14 cellular contexts compared by ENCODE assay signal in the genomic region with DNA sequence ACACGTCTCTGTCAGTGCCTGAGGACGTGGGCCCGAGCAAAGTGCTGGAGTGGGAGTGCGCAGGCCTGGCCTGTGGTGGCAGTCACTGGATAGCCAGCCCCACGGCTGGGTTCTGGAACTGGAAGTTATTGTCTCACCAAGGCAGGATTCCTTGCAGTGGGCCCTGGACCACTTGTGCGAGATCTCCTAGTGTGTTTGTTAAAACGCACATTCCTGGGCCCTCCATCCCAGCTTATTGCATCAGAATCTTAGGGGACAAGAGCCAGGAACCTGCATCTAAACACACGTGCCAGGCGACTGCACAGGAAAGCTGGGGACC. TPM values are rescaled to one million over a fixed set of nuclear protein-coding genes. Genes with fewer than 3 reads are reported as not detected.
DNase-seq lines count a peak whose midpoint lies in the region; ATAC-seq, FAIRE-seq and TF ChIP-seq lines count a peak whose summit lies in the region.
"Had no signal": no experiment of that assay in that cellular context is flagged by ENCODE, and none has a peak within 500 bp of the region (broad histone marks: within the 10 kb centered on the region; RNA-seq: fewer than 3 reads in every experiment).

No MANE protein-coding gene starts in this region.

- CTCF ChIA-PET in activated CD8-positive, alpha-beta T cell treated with anti-CD3 and anti-CD28 coated beads for 36 hours (lab: Charles Lee), result interaction anchor here (0.7 to 7.4 kb wide), 17 partner anchors 7 to 505 kb away, joined by 3 to 131 read pairs (median 8); partner anchors contain the start of genes C9orf50 and NTMT1
- CTCF ChIA-PET in activated CD8-positive, alpha-beta T cell treated with anti-CD3 and anti-CD28 coated beads, Interleukin-2, amount 10 ng/mL, durations not matched to agents 7 days and 5 days (lab: Charles Lee), result interaction anchor here (0.6 to 8.8 kb wide), 15 partner anchors 10 to 502 kb away, joined by 3 to 190 read pairs (median 5); partner anchors contain the start of genes C9orf50, DOLPP1, IER5L and NTMT1

- POLR2A ChIA-PET in activated CD8-positive, alpha-beta T cell treated with anti-CD3 and anti-CD28 coated beads for 36 hours (lab: Charles Lee), result interaction anchor here (1.4 to 2.5 kb wide), 5 partner anchors 13 to 487 kb away, joined by 4 to 9 read pairs (median 5); partner anchors contain the start of gene PTPA
- POLR2A ChIA-PET in activated CD8-positive, alpha-beta T cell treated with anti-CD3 and anti-CD28 coated beads, Interleukin-2, amount 10 ng/mL, durations not matched to agents 7 days and 5 days (lab: Charles Lee), result interaction anchor here (0.6 to 1.1 kb wide), 2 partner anchors 10 to 357 kb away, joined by 3 read pairs; no protein-coding TSS in a partner anchor

- no peak for TF ChIP-seq CTCF in activated CD8-positive, alpha-beta T cell treated with anti-CD3 and anti-CD28 coated beads for 36 hours (IDR thresholded peaks at IDR 0.05)
- no peak for TF ChIP-seq CTCF in esophagus squamous epithelium (IDR thresholded peaks at IDR 0.05)
- no peak for TF ChIP-seq CTCF in pancreas (IDR thresholded peaks at IDR 0.05)
- TF ChIP-seq CTCF in WERI-Rb-1 (IDR thresholded peaks at IDR 0.05; ENCODE audit: low read depth, low read length), result no peak

- no peak for ATAC-seq in activated CD8-positive, alpha-beta T cell treated with anti-CD3 and anti-CD28 coated beads for 36 hours
- ATAC-seq in activated CD8-positive, alpha-beta T cell treated with anti-CD3 and anti-CD28 coated beads, Interleukin-2, amount 10 ng/mL, durations not matched to agents 7 days and 5 days, result no peak
- no peak for ATAC-seq in pancreas
- no peak for ATAC-seq in GM18502 (IDR thresholded peaks at IDR 0.05; ENCODE audit: poor library complexity, unreplicated experiment)
- ATAC-seq: activated CD8-positive, alpha-beta memory T cell treated with anti-CD3 and anti-CD28 coated beads, Interleukin-2, amount 10 ng/mL, durations not matched to agents 7 days and 5 days had no signal

- no peaks in the 10 kb centered on the region for H3K27me3 Mint-ChIP-seq in activated CD8-positive, alpha-beta T cell treated with anti-CD3 and anti-CD28 coated beads for 36 hours
- H3K27me3 Mint-ChIP-seq in activated CD8-positive, alpha-beta T cell treated with anti-CD3 and anti-CD28 coated beads, Interleukin-2, amount 10 ng/mL, durations not matched to agents 7 days and 5 days (ENCODE audit: low read depth), result no peaks in the 10 kb centered on the region
- H3K27me3 Mint-ChIP-seq: activated CD8-positive, alpha-beta memory T cell treated with anti-CD3 and anti-CD28 coated beads, Interleukin-2, amount 10 ng/mL, durations not matched to agents 7 days and 5 days had no signal

- no peak for FAIRE-seq in pancreas (lab: Jason Lieb, UNC)
- FAIRE-seq: A204.1 had no signal

- H3K9me3 ChIP-seq in esophagus squamous epithelium, result no peaks in the 10 kb centered on the region
- H3K9me3 ChIP-seq in pancreas, result no peaks in the 10 kb centered on the region
- H3K9me3 ChIP-seq in WERI-Rb-1 (ENCODE audit: severe bottlenecking), result no peaks in the 10 kb centered on the region

- H3K27ac Mint-ChIP-seq in activated CD8-positive, alpha-beta T cell treated with anti-CD3 and anti-CD28 coated beads for 36 hours, result peak overlapping the region; percentile 34
- no peak overlapping the region for H3K27ac Mint-ChIP-seq in activated CD8-positive, alpha-beta T cell treated with anti-CD3 and anti-CD28 coated beads, Interleukin-2, amount 10 ng/mL, durations not matched to agents 7 days and 5 days
- H3K27ac Mint-ChIP-seq: activated CD8-positive, alpha-beta memory T cell treated with anti-CD3 and anti-CD28 coated beads, Interleukin-2, amount 10 ng/mL, durations not matched to agents 7 days and 5 days; neural progenitor cell had no signal

- TF ChIP-seq POLR2A in esophagus squamous epithelium (IDR thresholded peaks at IDR 0.05), result no peak

- H3K4me3 ChIP-seq in esophagus squamous epithelium (peak overlapping the region in 1 of 4 donors; percentile 63), pancreas (no peak overlapping the region), urinary bladder (ENCODE audit: low read depth, low read length) (no peak overlapping the region), WERI-Rb-1 (ENCODE audit: low read depth, low read length) (no peak overlapping the region)
- H3K4me3 ChIP-seq: neural progenitor cell had no signal

- peaks cover 36% of the 10 kb centered on the region for H3K4me1 Mint-ChIP-seq in activated CD8-positive, alpha-beta T cell treated with anti-CD3 and anti-CD28 coated beads for 36 hours (ENCODE audit: low read depth)
- peaks cover 41% of the 10 kb centered on the region for H3K4me1 Mint-ChIP-seq in activated CD8-positive, alpha-beta T cell treated with anti-CD3 and anti-CD28 coated beads, Interleukin-2, amount 10 ng/mL, durations not matched to agents 7 days and 5 days (ENCODE audit: low read depth)

- H3K4me3 Mint-ChIP-seq in activated CD8-positive, alpha-beta T cell treated with anti-CD3 and anti-CD28 coated beads for 36 hours, result no peak overlapping the region
- H3K4me3 Mint-ChIP-seq in activated CD8-positive, alpha-beta T cell treated with anti-CD3 and anti-CD28 coated beads, Interleukin-2, amount 10 ng/mL, durations not matched to agents 7 days and 5 days, result no peak overlapping the region
- H3K4me3 Mint-ChIP-seq: activated CD8-positive, alpha-beta memory T cell treated with anti-CD3 and anti-CD28 coated beads, Interleukin-2, amount 10 ng/mL, durations not matched to agents 7 days and 5 days had no signal

- intact Hi-C loops in activated CD8-positive, alpha-beta T cell treated with anti-CD3 and anti-CD28 coated beads for 36 hours (cut with micrococcal nuclease), result loop anchor here (5.0 kb wide), 1 partner anchor 474 kb away; no protein-coding TSS in a partner anchor
- intact Hi-C loops in esophagus squamous epithelium (cut with DNase I), result loop anchor here (5.0 kb wide), 1 partner anchor 474 kb away; no protein-coding TSS in a partner anchor
- intact Hi-C loops in pancreas (cut with DNase I), result loop anchor here (5.0 to 10.0 kb wide), 2 partner anchors 474 to 477 kb away; no protein-coding TSS in a partner anchor

- no peaks in the 10 kb centered on the region for H3K27me3 ChIP-seq in esophagus squamous epithelium
- H3K27me3 ChIP-seq in pancreas, result no peaks in the 10 kb centered on the region
- no peaks in the 10 kb centered on the region for H3K27me3 ChIP-seq in WERI-Rb-1 (ENCODE audit: insufficient read depth, low read depth, severe bottlenecking)
- H3K27me3 ChIP-seq: neural progenitor cell had no signal

- no peaks in the 10 kb centered on the region for H3K9me3 Mint-ChIP-seq in activated CD8-positive, alpha-beta T cell treated with anti-CD3 and anti-CD28 coated beads for 36 hours
- H3K9me3 Mint-ChIP-seq in activated CD8-positive, alpha-beta T cell treated with anti-CD3 and anti-CD28 coated beads, Interleukin-2, amount 10 ng/mL, durations not matched to agents 7 days and 5 days (ENCODE audit: insufficient read depth), result no peaks in the 10 kb centered on the region
- H3K9me3 Mint-ChIP-seq: neural progenitor cell had no signal

- 50 to 74% methylated on average over 1 to 9 of the region's 9 CpGs for WGBS in esophagus squamous epithelium, 2 donors
- 78 to 86% methylated on average over 9 of the region's 9 CpGs for WGBS in pancreas, 2 donors
- WGBS in urinary bladder, result 75% methylated on average over 9 of the region's 9 CpGs

- H3K36me3 Mint-ChIP-seq in activated CD8-positive, alpha-beta T cell treated with anti-CD3 and anti-CD28 coated beads for 36 hours (ENCODE audit: low read depth), result peaks cover 22% of the 10 kb centered on the region
- peaks cover 44% of the 10 kb centered on the region for H3K36me3 Mint-ChIP-seq in activated CD8-positive, alpha-beta T cell treated with anti-CD3 and anti-CD28 coated beads, Interleukin-2, amount 10 ng/mL, durations not matched to agents 7 days and 5 days (ENCODE audit: low read depth)

- H3K27ac ChIP-seq in esophagus squamous epithelium (peak overlapping the region; percentile 97 to 99 (median 99)), pancreas (peak overlapping the region in 3 of 4 donors; percentile 23 to 100 (median 93)), urinary bladder (ENCODE audit: low read depth) (peak overlapping the region; percentile 69), WERI-Rb-1 (no peak overlapping the region)
- H3K27ac ChIP-seq: neural progenitor cell had no signal

- peaks cover 51 to 60% (median 53%) of the 10 kb centered on the region in 3 donors for H3K4me1 ChIP-seq in esophagus squamous epithelium
- peaks cover 15 to 44% (median 20%) of the 10 kb centered on the region in 3 donors for H3K4me1 ChIP-seq in pancreas
- H3K4me1 ChIP-seq in urinary bladder (ENCODE audit: insufficient read depth), result no peaks in the 10 kb centered on the region

- no peak for DNase-seq in activated CD8-positive, alpha-beta T cell treated with anti-CD3 and anti-CD28 coated beads for 36 hours
- no peak for DNase-seq in activated CD8-positive, alpha-beta T cell treated with anti-CD3 and anti-CD28 coated beads, Interleukin-2, amount 10 ng/mL, durations not matched to agents 7 days and 5 days
- DNase-seq in esophagus squamous epithelium (lab: John Stamatoyannopoulos, UW), result no peak
- no peak for DNase-seq in pancreas
- no peak for DNase-seq in WERI-Rb-1
- DNase-seq in GM19240 (ENCODE audit: insufficient read length, low spot score), result no peak
- DNase-seq: activated CD8-positive, alpha-beta memory T cell treated with anti-CD3 and anti-CD28 coated beads, Interleukin-2, amount 10 ng/mL, durations not matched to agents 7 days and 5 days; NCI-H187 treated with DMSO at 0.1 percent for 48 hours; stimulated activated CD4-positive, alpha-beta T cell treated with anti-CD3 and anti-CD28 coated beads, Interleukin-4, amount 100 ng/mL, for 24 hours had no signal

- H3K36me3 ChIP-seq in esophagus squamous epithelium (peaks cover 13 to 61% (median 20%) of the 10 kb centered on the region in 3 donors), pancreas (peaks cover 0 to 5% (median 0%) of the 10 kb centered on the region in 3 donors), urinary bladder (ENCODE audit: insufficient read depth) (no peaks in the 10 kb centered on the region), WERI-Rb-1 (peaks cover 41% of the 10 kb centered on the region)
- H3K36me3 ChIP-seq: neural progenitor cell had no signal

RNA-seq across cellular contexts. Expression of gene PTPA, which starts 26.9 kb away (rescaled TPM):
- total RNA-seq in activated CD8-positive, alpha-beta T cell treated with anti-CD3 and anti-CD28 coated beads for 36 hours, result 10 to 100 TPM; 95.3 to 98.5 TPM
- 100 to 1,000 TPM; 114 to 125 TPM for total RNA-seq in activated CD8-positive, alpha-beta T cell treated with anti-CD3 and anti-CD28 coated beads, Interleukin-2, amount 10 ng/mL, durations not matched to agents 7 days and 5 days
- total RNA-seq in esophagus squamous epithelium (100 to 1,000 TPM in 1 of 4 donors, 10 to 100 TPM in 3; 59.1 to 110 (median 80.6) TPM), pancreas (10 to 100 TPM; 32.7 to 71.4 (median 42.1) TPM), urinary bladder (48.5 TPM)
- polyA plus RNA-seq in pancreas (10 to 100 TPM; 43.8 to 61.8 TPM), urinary bladder (125 TPM)

RNA-seq across cellular contexts. Expression of gene CRAT, which starts 27.5 kb away (rescaled TPM):
- 10 to 100 TPM; 11.8 to 12.7 TPM for total RNA-seq in activated CD8-positive, alpha-beta T cell treated with anti-CD3 and anti-CD28 coated beads for 36 hours
- 10 to 100 TPM; 21.9 to 22.2 TPM for total RNA-seq in activated CD8-positive, alpha-beta T cell treated with anti-CD3 and anti-CD28 coated beads, Interleukin-2, amount 10 ng/mL, durations not matched to agents 7 days and 5 days
- total RNA-seq in esophagus squamous epithelium (10 to 100 TPM; 25.3 to 61.5 (median 44.9) TPM), pancreas (100 to 1,000 TPM in 1 of 6 donors, 10 to 100 TPM in 5; 44.4 to 131 (median 79.2) TPM), urinary bladder (15.0 TPM)
- polyA plus RNA-seq in pancreas (10 to 100 TPM; 30.3 to 57.2 TPM), urinary bladder (70.7 TPM)

RNA-seq across cellular contexts. Expression of gene IER5L, which starts 40.0 kb away (rescaled TPM):
- 1 to 10 TPM; 3.7 to 4.1 TPM for total RNA-seq in activated CD8-positive, alpha-beta T cell treated with anti-CD3 and anti-CD28 coated beads for 36 hours
- total RNA-seq in activated CD8-positive, alpha-beta T cell treated with anti-CD3 and anti-CD28 coated beads, Interleukin-2, amount 10 ng/mL, durations not matched to agents 7 days and 5 days, result 1 to 10 TPM; 6.0 to 6.1 TPM
- total RNA-seq in esophagus squamous epithelium, result 1 to 10 TPM; 6.1 to 8.7 (median 7.2) TPM
- 10 to 100 TPM in 1 of 6 donors, 1 to 10 TPM in 5; 1.8 to 13.2 (median 4.6) TPM for total RNA-seq in pancreas
- polyA plus RNA-seq in pancreas, result 10 to 100 TPM in 1 of 2 donors, 1 to 10 TPM in 1; 6.1 to 14.3 TPM
- 15.2 TPM for total RNA-seq in urinary bladder
- 13.3 TPM for polyA plus RNA-seq in urinary bladder
- total RNA-seq: Daoy had no signal

RNA-seq across cellular contexts. Expression of gene DOLPP1, which starts 57.2 kb away (rescaled TPM):
- 10 to 100 TPM; 12.7 to 15.2 TPM for total RNA-seq in activated CD8-positive, alpha-beta T cell treated with anti-CD3 and anti-CD28 coated beads for 36 hours
- 10 to 100 TPM; 15.9 to 18.8 TPM for total RNA-seq in activated CD8-positive, alpha-beta T cell treated with anti-CD3 and anti-CD28 coated beads, Interleukin-2, amount 10 ng/mL, durations not matched to agents 7 days and 5 days
- total RNA-seq in esophagus squamous epithelium (10 to 100 TPM in 3 of 4 donors, 1 to 10 TPM in 1; 9.7 to 23.0 (median 19.3) TPM), pancreas (10 to 100 TPM in 1 of 6 donors, 1 to 10 TPM in 5; 4.2 to 10.5 (median 7.4) TPM), urinary bladder (9.0 TPM)
- polyA plus RNA-seq in pancreas (1 to 10 TPM; 6.2 to 7.1 TPM), urinary bladder (10.5 TPM)
